Comparison of ENCODE assay signal across 1 cellular context in the genomic region with DNA sequence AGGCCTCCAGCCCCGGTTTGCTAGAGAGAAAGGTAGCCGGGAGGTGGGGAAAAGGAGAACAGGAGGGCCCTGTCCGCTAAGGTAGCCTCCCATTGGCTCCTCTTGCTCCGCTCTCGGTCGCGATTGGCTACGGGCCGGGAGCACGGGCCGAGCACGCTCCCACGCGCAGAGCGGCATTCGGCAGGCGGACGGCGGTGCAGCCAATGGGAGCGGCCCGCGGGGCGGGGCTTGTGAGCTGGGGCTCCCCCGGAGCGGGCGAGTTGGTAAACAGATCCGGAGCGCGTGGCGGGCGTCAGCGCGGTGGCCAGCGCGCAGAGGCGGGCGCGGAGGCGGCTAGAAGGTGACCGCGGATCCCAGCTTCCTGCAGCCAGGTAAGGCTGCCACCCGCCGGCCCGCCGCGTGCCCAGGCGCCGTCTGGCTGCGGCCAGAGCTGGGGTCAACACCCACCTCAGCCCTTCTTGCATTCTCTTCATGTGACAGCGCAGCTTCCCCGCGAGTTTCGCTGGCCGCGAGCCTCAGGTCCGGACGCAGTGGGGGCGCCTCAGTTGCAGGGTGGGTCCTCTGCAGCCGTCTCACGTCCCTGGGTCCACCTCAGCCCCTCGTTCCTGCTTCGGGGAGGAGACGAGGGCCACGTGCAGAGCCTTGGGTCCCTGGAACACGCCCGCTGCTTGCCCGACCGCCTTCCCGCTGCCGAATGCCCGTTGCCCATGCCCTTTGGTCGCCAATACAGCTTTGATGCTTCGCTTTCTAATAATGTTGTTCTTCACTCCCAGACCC.
TF ChIP-seq lines count a peak whose summit lies in the region.

Gene COQ8A (plus strand): TSS at position 266 of the 777 bp plus-strand sequence. CDS start 21,092 bp downstream, outside the sequence.

TF ChIP-seq in HepG2, 621 proteins besides CTCF, POLR2A, EP300 and RAD21 (continued from another document and continues in another):
- TF ChIP-seq ZNF407 (CRISPR knock-in tag; IDR thresholded peaks at IDR 0.05; ENCODE audit: not compliant biosample characterization) (peak; percentile 83), ZNF879 (CRISPR knock-in tag; IDR thresholded peaks at IDR 0.05) (0 out of 2 replicates have a peak, but pooled peaks have one; percentile 21), TOE1 (CRISPR knock-in tag; IDR thresholded peaks at IDR 0.05) (0 out of 2 replicates have a peak, but pooled peaks have one; percentile 29), JUNB (CRISPR knock-in tag; IDR thresholded peaks at IDR 0.05; ENCODE audit: borderline replicate concordance) (no peak), NR1H2 (CRISPR knock-in tag; IDR thresholded peaks at IDR 0.05; ENCODE audit: borderline replicate concordance, low read depth) (no peak), SIX4 (CRISPR knock-in tag; IDR thresholded peaks at IDR 0.05) (peak; percentile 22; the same call in 1 of the 2 replicates), ZBTB34 (CRISPR knock-in tag; IDR thresholded peaks at IDR 0.05) (no peak; the same call in 1 of the 2 replicates), ZNF235 (CRISPR knock-in tag; IDR thresholded peaks at IDR 0.05; ENCODE audit: borderline replicate concordance) (peak; percentile 52; the same call in 1 of the 2 replicates), ZNF605 (CRISPR knock-in tag; IDR thresholded peaks at IDR 0.05) (peak; percentile 2; the same call in 1 of the 2 replicates), BRD4 (CRISPR knock-in tag; IDR thresholded peaks at IDR 0.05) (no peak), ZNF672 (CRISPR knock-in tag; IDR thresholded peaks at IDR 0.05) (no peak), IRF9 (CRISPR knock-in tag; IDR thresholded peaks at IDR 0.05; ENCODE audit: borderline replicate concordance) (peak; percentile 62), NR2F2 (IDR thresholded peaks at IDR 0.05; ENCODE audit: borderline replicate concordance, low read depth) (no peak), TEF (CRISPR knock-in tag; IDR thresholded peaks at IDR 0.05) (no peak), RFXANK (CRISPR knock-in tag; IDR thresholded peaks at IDR 0.05) (no peak), ZNF768 (CRISPR knock-in tag; IDR thresholded peaks at IDR 0.05) (no peak), ZBTB2 (CRISPR knock-in tag; IDR thresholded peaks at IDR 0.05; ENCODE audit: low read depth) (peak; percentile 82; the same call in 1 of the 2 replicates), ZNF780A (CRISPR knock-in tag; IDR thresholded peaks at IDR 0.05) (no peak), STAT5B (CRISPR knock-in tag; IDR thresholded peaks at IDR 0.05) (no peak), MIXL1 (CRISPR knock-in tag; IDR thresholded peaks at IDR 0.05) (peak; percentile 20; the same call in 1 of the 2 replicates), DNMT1 (CRISPR knock-in tag; IDR thresholded peaks at IDR 0.05) (no peak), DNMT3B (CRISPR knock-in tag; conservative IDR thresholded peaks at IDR 0.05) (no peak), RARG (CRISPR knock-in tag; IDR thresholded peaks at IDR 0.05; ENCODE audit: low read depth) (0 out of 2 replicates have a peak, but pooled peaks have one; percentile 83), GMEB2 (CRISPR knock-in tag; IDR thresholded peaks at IDR 0.05; ENCODE audit: low read depth) (peak; percentile 68)
- TF ChIP-seq, protein P1, sequence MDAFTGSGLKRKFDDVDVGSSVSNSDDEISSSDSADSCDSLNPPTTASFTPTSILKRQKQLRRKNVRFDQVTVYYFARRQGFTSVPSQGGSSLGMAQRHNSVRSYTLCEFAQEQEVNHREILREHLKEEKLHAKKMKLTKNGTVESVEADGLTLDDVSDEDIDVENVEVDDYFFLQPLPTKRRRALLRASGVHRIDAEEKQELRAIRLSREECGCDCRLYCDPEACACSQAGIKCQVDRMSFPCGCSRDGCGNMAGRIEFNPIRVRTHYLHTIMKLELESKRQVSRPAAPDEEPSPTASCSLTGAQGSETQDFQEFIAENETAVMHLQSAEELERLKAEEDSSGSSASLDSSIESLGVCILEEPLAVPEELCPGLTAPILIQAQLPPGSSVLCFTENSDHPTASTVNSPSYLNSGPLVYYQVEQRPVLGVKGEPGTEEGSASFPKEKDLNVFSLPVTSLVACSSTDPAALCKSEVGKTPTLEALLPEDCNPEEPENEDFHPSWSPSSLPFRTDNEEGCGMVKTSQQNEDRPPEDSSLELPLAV (CRISPR knock-in tag; conservative IDR thresholded peaks at IDR 0.05; ENCODE audit: low read depth): no peak; the same call in 1 of the 2 replicates
- TF ChIP-seq, protein P2, sequence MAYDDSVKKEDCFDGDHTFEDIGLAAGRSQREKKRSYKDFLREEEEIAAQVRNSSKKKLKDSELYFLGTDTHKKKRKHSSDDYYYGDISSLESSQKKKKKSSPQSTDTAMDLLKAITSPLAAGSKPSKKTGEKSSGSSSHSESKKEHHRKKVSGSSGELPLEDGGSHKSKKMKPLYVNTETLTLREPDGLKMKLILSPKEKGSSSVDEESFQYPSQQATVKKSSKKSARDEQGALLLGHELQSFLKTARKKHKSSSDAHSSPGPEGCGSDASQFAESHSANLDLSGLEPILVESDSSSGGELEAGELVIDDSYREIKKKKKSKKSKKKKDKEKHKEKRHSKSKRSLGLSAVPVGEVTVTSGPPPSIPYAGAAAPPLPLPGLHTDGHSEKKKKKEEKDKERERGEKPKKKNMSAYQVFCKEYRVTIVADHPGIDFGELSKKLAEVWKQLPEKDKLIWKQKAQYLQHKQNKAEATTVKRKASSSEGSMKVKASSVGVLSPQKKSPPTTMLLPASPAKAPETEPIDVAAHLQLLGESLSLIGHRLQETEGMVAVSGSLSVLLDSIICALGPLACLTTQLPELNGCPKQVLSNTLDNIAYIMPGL (CRISPR knock-in tag; IDR thresholded peaks at IDR 0.05; ENCODE audit: borderline replicate concordance in 1 of 2, low read depth in 1 of 2): peak in 1 of 2 experiments; percentile 36; a peak in 3 of 4 replicates
- TF ChIP-seq, protein P3, sequence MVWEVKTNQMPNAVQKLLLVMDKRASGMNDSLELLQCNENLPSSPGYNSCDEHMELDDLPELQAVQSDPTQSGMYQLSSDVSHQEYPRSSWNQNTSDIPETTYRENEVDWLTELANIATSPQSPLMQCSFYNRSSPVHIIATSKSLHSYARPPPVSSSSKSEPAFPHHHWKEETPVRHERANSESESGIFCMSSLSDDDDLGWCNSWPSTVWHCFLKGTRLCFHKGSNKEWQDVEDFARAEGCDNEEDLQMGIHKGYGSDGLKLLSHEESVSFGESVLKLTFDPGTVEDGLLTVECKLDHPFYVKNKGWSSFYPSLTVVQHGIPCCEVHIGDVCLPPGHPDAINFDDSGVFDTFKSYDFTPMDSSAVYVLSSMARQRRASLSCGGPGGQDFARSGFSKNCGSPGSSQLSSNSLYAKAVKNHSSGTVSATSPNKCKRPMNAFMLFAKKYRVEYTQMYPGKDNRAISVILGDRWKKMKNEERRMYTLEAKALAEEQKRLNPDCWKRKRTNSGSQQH (CRISPR knock-in tag; IDR thresholded peaks at IDR 0.05; ENCODE audit: low read depth): no peak
- TF ChIP-seq, protein P4, sequence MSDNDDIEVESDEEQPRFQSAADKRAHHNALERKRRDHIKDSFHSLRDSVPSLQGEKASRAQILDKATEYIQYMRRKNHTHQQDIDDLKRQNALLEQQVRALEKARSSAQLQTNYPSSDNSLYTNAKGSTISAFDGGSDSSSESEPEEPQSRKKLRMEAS (IDR thresholded peaks at IDR 0.05): peak; percentile 94
- TF ChIP-seq, protein P5, sequence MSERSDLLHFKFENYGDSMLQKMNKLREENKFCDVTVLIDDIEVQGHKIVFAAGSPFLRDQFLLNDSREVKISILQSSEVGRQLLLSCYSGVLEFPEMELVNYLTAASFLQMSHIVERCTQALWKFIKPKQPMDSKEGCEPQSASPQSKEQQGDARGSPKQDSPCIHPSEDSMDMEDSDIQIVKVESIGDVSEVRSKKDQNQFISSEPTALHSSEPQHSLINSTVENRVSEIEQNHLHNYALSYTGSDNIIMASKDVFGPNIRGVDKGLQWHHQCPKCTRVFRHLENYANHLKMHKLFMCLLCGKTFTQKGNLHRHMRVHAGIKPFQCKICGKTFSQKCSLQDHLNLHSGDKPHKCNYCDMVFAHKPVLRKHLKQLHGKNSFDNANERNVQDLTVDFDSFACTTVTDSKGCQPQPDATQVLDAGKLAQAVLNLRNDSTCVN (CRISPR knock-in tag; IDR thresholded peaks at IDR 0.05; ENCODE audit: borderline replicate concordance): no peak
